ENCODE assay signal across 1 cellular context in the genomic region with DNA sequence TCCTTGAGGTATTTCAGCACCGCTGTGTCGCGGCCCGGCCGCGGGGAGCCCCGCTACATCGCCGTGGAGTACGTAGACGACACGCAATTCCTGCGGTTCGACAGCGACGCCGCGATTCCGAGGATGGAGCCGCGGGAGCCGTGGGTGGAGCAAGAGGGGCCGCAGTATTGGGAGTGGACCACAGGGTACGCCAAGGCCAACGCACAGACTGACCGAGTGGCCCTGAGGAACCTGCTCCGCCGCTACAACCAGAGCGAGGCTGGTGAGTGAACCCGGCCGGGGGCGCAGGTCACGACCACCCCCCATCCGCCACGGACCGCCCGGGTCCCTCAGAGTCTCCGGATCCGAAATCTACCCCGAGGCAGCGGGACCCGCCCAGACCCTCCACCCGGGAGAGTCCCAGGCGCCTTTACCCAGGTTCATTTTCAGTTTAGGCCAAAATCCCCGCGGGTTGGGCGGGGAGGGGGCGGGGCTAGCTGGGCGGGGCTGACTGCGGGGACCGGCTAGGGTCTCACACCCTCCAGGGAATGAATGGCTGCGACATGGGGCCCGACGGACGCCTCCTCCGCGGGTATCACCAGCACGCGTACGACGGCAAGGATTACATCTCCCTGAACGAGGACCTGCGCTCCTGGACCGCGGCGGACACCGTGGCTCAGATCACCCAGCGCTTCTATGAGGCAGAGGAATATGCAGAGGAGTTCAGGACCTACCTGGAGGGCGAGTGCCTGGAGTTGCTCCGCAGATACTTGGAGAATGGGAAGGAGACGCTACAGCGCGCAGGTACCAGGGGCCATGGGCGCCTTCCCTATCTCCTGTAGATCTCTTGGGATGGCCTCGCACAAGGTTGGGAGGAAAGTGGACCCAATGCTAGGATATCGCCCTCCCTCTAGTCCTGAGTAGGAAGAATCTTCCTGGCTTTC.
TF ChIP-seq lines count a peak whose summit lies in the region.

No MANE protein-coding gene starts in this region.

TF ChIP-seq in H1, 55 proteins besides CTCF, POLR2A, EP300 and RAD21:
- TF ChIP-seq HDAC2 (IDR thresholded peaks at IDR 0.05; ENCODE audit: borderline replicate concordance in 1 of 2, low read depth in 2 of 2, low read length in 2 of 2): 0 out of 4 replicates have a peak, but pooled peaks of 1 of the 2 experiments have one; percentile 24
- peak; percentile 68; the same call in 1 of the 2 replicates for TF ChIP-seq E2F6 (IDR thresholded peaks at IDR 0.05)
- peak; percentile 90 for TF ChIP-seq KDM4A (IDR thresholded peaks at IDR 0.05; ENCODE audit: low read depth, low read length, severe bottlenecking)
- TF ChIP-seq, protein P1, sequence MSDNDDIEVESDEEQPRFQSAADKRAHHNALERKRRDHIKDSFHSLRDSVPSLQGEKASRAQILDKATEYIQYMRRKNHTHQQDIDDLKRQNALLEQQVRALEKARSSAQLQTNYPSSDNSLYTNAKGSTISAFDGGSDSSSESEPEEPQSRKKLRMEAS (IDR thresholded peaks at IDR 0.05): peak; percentile 83
- no peak for TF ChIP-seq KDM5A (IDR thresholded peaks at IDR 0.05; ENCODE audit: low read length)
